ENCODE assay signal across 21 cellular contexts in genomic region chr11:111795333-111795985, GRCh38. TPM values are rescaled to one million over a fixed set of nuclear protein-coding genes. Genes with fewer than 3 reads are reported as not detected.
DNase-seq lines count a peak whose midpoint lies in the region; ATAC-seq, FAIRE-seq and TF ChIP-seq lines count a peak whose summit lies in the region.
"Had no signal": no experiment of that assay in that cellular context is flagged by ENCODE, and none has a peak within 500 bp of the region (broad histone marks: within the 10 kb centered on the region; RNA-seq: fewer than 3 reads in every experiment).

No MANE protein-coding gene starts in this region.

- no peak overlapping the region for H3K4me3 ChIP-seq in A549
- no peak overlapping the region for H3K4me3 ChIP-seq in astrocyte of the spinal cord (ENCODE audit: low read depth, low read length)
- H3K4me3 ChIP-seq: gastrocnemius medialis, left ventricle myocardium inferior, SK-N-MC, tibial nerve had no signal

- no peak for TF ChIP-seq EP300 in A549 (IDR thresholded peaks at IDR 0.05)

- DNase-seq in A549 (ENCODE audit: low read depth in 1 of 2, low spot score in 1 of 2) (no peak), GM04504 (ENCODE audit: low read depth) (peak; percentile 70), astrocyte of the spinal cord (ENCODE audit: low read depth, low spot score) (peak; percentile 60), SIG-M5 (lab: John Stamatoyannopoulos, UW) (no peak)
- DNase-seq: activated CD4-positive, alpha-beta T cell treated with anti-CD3 and anti-CD28 coated beads, Interleukin-2, amount 10 ng/mL, durations not matched to agents 24 days and 14 days; activated gamma-delta T cell; CD8-positive, alpha-beta T cell; DMS79; gastrocnemius medialis; left ventricle myocardium inferior; NCI-H748 treated with DMSO at 0.1 percent for 48 hours; retina had no signal

- TF ChIP-seq CTCF in A549 (IDR thresholded peaks at IDR 0.05) (no peak), astrocyte of the spinal cord (IDR thresholded peaks at IDR 0.05; ENCODE audit: low read depth, low read length) (no peak)

- in situ Hi-C loops in astrocyte of the spinal cord (cut with HindIII; ENCODE audit: low sequenced_read_pairs): no loop called here

- H3K27ac ChIP-seq in A549: no peak overlapping the region
- H3K27ac ChIP-seq: tibial nerve had no signal

- no peak for TF ChIP-seq RAD21 in A549 (conservative IDR thresholded peaks at IDR 0.05 in 1 of 2, IDR thresholded peaks at IDR 0.05 in 1 of 2)

- FAIRE-seq in A549 (lab: Jason Lieb, UNC) (no peak), islet of Langerhans (lab: Jason Lieb, UNC) (peak; percentile 38)
- FAIRE-seq: colon had no signal

- H3K4me2 ChIP-seq in A549: no peak overlapping the region

- no peaks in the 10 kb centered on the region for H3K4me1 ChIP-seq in A549

- POLR2A ChIA-PET in A549 (lab: Yijun Ruan, JAX): no interaction called here

- ATAC-seq in A549 (no peak), GM18868 (IDR thresholded peaks at IDR 0.05; ENCODE audit: unreplicated experiment) (no peak), GM21381 (IDR thresholded peaks at IDR 0.05; ENCODE audit: unreplicated experiment) (no peak), GM19395 (IDR thresholded peaks at IDR 0.05; ENCODE audit: unreplicated experiment) (no peak)
- ATAC-seq: CD8-positive, alpha-beta T cell; gastrocnemius medialis; Panc1; stimulated activated effector memory CD8-positive, alpha-beta T cell treated with anti-CD3 and anti-CD28 coated beads, Interleukin-12 subunit alpha, Interleukin-12 subunit beta, amount 100 ng/mL, for 72 hours had no signal

- 83% methylated on average over 7 of the region's 7 CpGs for WGBS in A549 (ENCODE audit: missing lambda C conversion rate)

- H3K9me3 ChIP-seq in A549: no peaks in the 10 kb centered on the region
- H3K9me3 ChIP-seq: gastrocnemius medialis had no signal

- no peak for TF ChIP-seq POLR2A in A549 (IDR thresholded peaks at IDR 0.05; ENCODE audit: low read length)

- CTCF ChIA-PET in A549 (lab: Yijun Ruan, JAX): interaction anchor here (2.2 kb wide), 1 partner anchor 18 kb away, joined by 14 read pairs; no protein-coding TSS in a partner anchor

TF ChIP-seq in A549, 52 proteins besides CTCF, POLR2A, EP300 and RAD21:
- TF ChIP-seq EHF (CRISPR knock-in tag; IDR thresholded peaks at IDR 0.05) (no peak), MAFK (IDR thresholded peaks at IDR 0.05; ENCODE audit: partially characterized antibody) (peak; percentile 99)

RNA-seq across cellular contexts. Expression of gene PPP2R1B, which starts 29.3 kb away (rescaled TPM):
- polyA plus RNA-seq in A549 (2011; rRNA removed) (24.7 and 26.3 TPM in 2 replicates), A549 (2017; fragmentation: RNase III; extraction: RNeasy Plus Mini Kit Qiagen cat#74134 plus additional on column Dnase treatment) (16.9 to 18.6 TPM (median 17.9 TPM) in 3 replicates)
- polyA plus RNA-seq in A549 (2012; cell fraction: cytosol; rRNA removed): 10.4 and 10.6 TPM in 2 replicates
- polyA plus RNA-seq in A549 (2012; cell fraction: nucleus; rRNA removed): 7.3 and 11.7 TPM in 2 replicates
- polyA minus RNA-seq in A549 (2011; rRNA and poly(A)+ RNA removed): 28.0 and 31.2 TPM in 2 replicates

Comparison
In these comparisons a context has a peak if more than half of its experiments do, and no peak if none do; other contexts are left out.
1. DNase-seq: peak in GM04504 (single experiment) and astrocyte of the spinal cord (single experiment); none in A549 (0 of 2) and SIG-M5 (single experiment).